28 cellular contexts compared by ENCODE assay signal in genomic region chr12:51471465-51471864, GRCh38. TPM values are rescaled to one million over a fixed set of nuclear protein-coding genes. Genes with fewer than 3 reads are reported as not detected.
"Had no signal": no experiment of that assay in that cellular context is flagged by ENCODE, and none has a peak within 500 bp of the region (broad histone marks: within the 10 kb centered on the region; RNA-seq: fewer than 3 reads in every experiment).

No MANE protein-coding gene starts in this region.

- DNase-seq: activated CD4-positive, alpha-beta memory T cell treated with anti-CD3 and anti-CD28 coated beads for 36 hours; activated CD4-positive, alpha-beta T cell treated with anti-CD3 and anti-CD28 coated beads, Interleukin-2, amount 10 ng/mL, durations not matched to agents 24 days and 14 days; activated CD4-positive, CD25-positive, alpha-beta regulatory T cell treated with anti-CD3 and anti-CD28 coated beads, Interleukin-2, amount 50 U/mL, for 72 hours; activated CD8-positive, alpha-beta memory T cell treated with anti-CD3 and anti-CD28 coated beads, Interleukin-2, amount 50 U/mL, for 4 hours; activated effector memory CD4-positive, alpha-beta T cell treated with anti-CD3 and anti-CD28 coated beads, Interleukin-2, amount 50 U/mL, for 16 hours; activated naive CD4-positive, alpha-beta T cell treated with anti-CD3 and anti-CD28 coated beads, Interleukin-2, amount 10 ng/mL, durations not matched to agents 7 days and 5 days; activated naive CD8-positive, alpha-beta T cell treated with anti-CD3 and anti-CD28 coated beads, Interleukin-2, amount 10 ng/mL, durations not matched to agents 7 days and 5 days; activated T-cell treated with anti-CD3 and anti-CD28 coated beads, Interleukin-2, amount 50 U/mL, for 1 hour; foreskin keratinocyte; left ventricle myocardium inferior; naive B cell; stimulated activated CD4-positive, alpha-beta T cell treated with anti-CD3 and anti-CD28 coated beads, Interleukin-12 subunit alpha, Interleukin-12 subunit beta, amount 100 ng/mL, for 4 hours; stimulated activated CD4-positive, alpha-beta T cell treated with anti-CD3 and anti-CD28 coated beads, Interleukin-4, amount 100 ng/mL, for 1 hour; T-helper 1 cell; upper lobe of left lung had no signal

- H3K9me3 ChIP-seq: ascending aorta, heart right ventricle, left ventricle myocardium inferior, upper lobe of left lung, vagina had no signal

- H3K9me3 Mint-ChIP-seq: activated CD4-positive, alpha-beta memory T cell treated with anti-CD3 and anti-CD28 coated beads for 36 hours; activated CD4-positive, alpha-beta T cell treated with anti-CD3 and anti-CD28 coated beads, Interleukin-2, amount 10 ng/mL, durations not matched to agents 24 days and 14 days; activated naive CD4-positive, alpha-beta T cell treated with anti-CD3 and anti-CD28 coated beads, Interleukin-2, amount 10 ng/mL, durations not matched to agents 7 days and 5 days; activated naive CD8-positive, alpha-beta T cell treated with anti-CD3 and anti-CD28 coated beads, Interleukin-2, amount 10 ng/mL, durations not matched to agents 7 days and 5 days; activated T-helper 1 cell treated with anti-CD3 and anti-CD28 coated beads, Interleukin-12 subunit alpha, Interleukin-12 subunit beta, Interleukin-2, Interleukin-4 antibody, amounts not matched to agents 30 ng/mL and 10 ng/mL and 1 ng/mL, durations not matched to agents 14 hours and 24 hours and 36 hours; brain; naive B cell; stimulated activated naive CD8-positive, alpha-beta T cell treated with anti-CD3 and anti-CD28 coated beads, Interleukin-15, Interleukin-2, amounts not matched to agents 100 ng/mL and 50 ng/mL, for 24 hours had no signal

- H3K4me1 ChIP-seq: ascending aorta, foreskin keratinocyte, heart right ventricle, left ventricle myocardium inferior, parathyroid adenoma, vagina had no signal

- H3K36me3 ChIP-seq: ascending aorta, heart right ventricle, left ventricle myocardium inferior, upper lobe of left lung, vagina had no signal

- H3K27ac Mint-ChIP-seq: activated CD4-positive, alpha-beta memory T cell treated with anti-CD3 and anti-CD28 coated beads for 36 hours; activated CD4-positive, alpha-beta T cell treated with anti-CD3 and anti-CD28 coated beads, Interleukin-2, amount 10 ng/mL, durations not matched to agents 24 days and 14 days; activated naive CD4-positive, alpha-beta T cell treated with anti-CD3 and anti-CD28 coated beads, Interleukin-2, amount 10 ng/mL, durations not matched to agents 7 days and 5 days; activated naive CD8-positive, alpha-beta T cell treated with anti-CD3 and anti-CD28 coated beads, Interleukin-2, amount 10 ng/mL, durations not matched to agents 7 days and 5 days; activated T-helper 1 cell treated with anti-CD3 and anti-CD28 coated beads, Interleukin-12 subunit alpha, Interleukin-12 subunit beta, Interleukin-2, Interleukin-4 antibody, amounts not matched to agents 30 ng/mL and 10 ng/mL and 1 ng/mL, durations not matched to agents 14 hours and 24 hours and 36 hours; stimulated activated naive CD8-positive, alpha-beta T cell treated with anti-CD3 and anti-CD28 coated beads, Interleukin-15, Interleukin-2, amounts not matched to agents 100 ng/mL and 50 ng/mL, for 24 hours had no signal

- H3K4me3 ChIP-seq: ascending aorta, coronary artery, heart right ventricle, left ventricle myocardium inferior, lung, skin epidermis, upper lobe of left lung, vagina had no signal

- H3K9ac ChIP-seq: parathyroid adenoma had no signal

- ATAC-seq: esophagus mucosa, foreskin keratinocyte, heart right ventricle, sciatic nerve had no signal

- H3K4me1 Mint-ChIP-seq: activated naive CD4-positive, alpha-beta T cell treated with anti-CD3 and anti-CD28 coated beads, Interleukin-2, amount 10 ng/mL, durations not matched to agents 7 days and 5 days; activated naive CD8-positive, alpha-beta T cell treated with anti-CD3 and anti-CD28 coated beads, Interleukin-2, amount 10 ng/mL, durations not matched to agents 7 days and 5 days; brain had no signal

- FAIRE-seq: islet of Langerhans had no signal

- H3K27me3 Mint-ChIP-seq: activated CD4-positive, alpha-beta memory T cell treated with anti-CD3 and anti-CD28 coated beads for 36 hours; activated CD4-positive, alpha-beta T cell treated with anti-CD3 and anti-CD28 coated beads, Interleukin-2, amount 10 ng/mL, durations not matched to agents 24 days and 14 days; activated naive CD4-positive, alpha-beta T cell treated with anti-CD3 and anti-CD28 coated beads, Interleukin-2, amount 10 ng/mL, durations not matched to agents 7 days and 5 days; activated naive CD8-positive, alpha-beta T cell treated with anti-CD3 and anti-CD28 coated beads, Interleukin-2, amount 10 ng/mL, durations not matched to agents 7 days and 5 days; brain; naive B cell; stimulated activated naive CD8-positive, alpha-beta T cell treated with anti-CD3 and anti-CD28 coated beads, Interleukin-15, Interleukin-2, amounts not matched to agents 100 ng/mL and 50 ng/mL, for 24 hours had no signal

- H2AFZ ChIP-seq: parathyroid adenoma had no signal

- H3K4me3 Mint-ChIP-seq: activated CD4-positive, alpha-beta memory T cell treated with anti-CD3 and anti-CD28 coated beads for 36 hours; activated CD4-positive, alpha-beta T cell treated with anti-CD3 and anti-CD28 coated beads, Interleukin-2, amount 10 ng/mL, durations not matched to agents 24 days and 14 days; activated naive CD4-positive, alpha-beta T cell treated with anti-CD3 and anti-CD28 coated beads, Interleukin-2, amount 10 ng/mL, durations not matched to agents 7 days and 5 days; activated naive CD8-positive, alpha-beta T cell treated with anti-CD3 and anti-CD28 coated beads, Interleukin-2, amount 10 ng/mL, durations not matched to agents 7 days and 5 days; activated T-helper 1 cell treated with anti-CD3 and anti-CD28 coated beads, Interleukin-12 subunit alpha, Interleukin-12 subunit beta, Interleukin-2, Interleukin-4 antibody, amounts not matched to agents 30 ng/mL and 10 ng/mL and 1 ng/mL, durations not matched to agents 14 hours and 24 hours and 36 hours; brain; naive B cell; stimulated activated naive CD8-positive, alpha-beta T cell treated with anti-CD3 and anti-CD28 coated beads, Interleukin-15, Interleukin-2, amounts not matched to agents 100 ng/mL and 50 ng/mL, for 24 hours had no signal

- H3K36me3 Mint-ChIP-seq: activated CD4-positive, alpha-beta memory T cell treated with anti-CD3 and anti-CD28 coated beads for 36 hours had no signal

- H3K27me3 ChIP-seq: ascending aorta, foreskin keratinocyte, upper lobe of left lung, vagina had no signal

- H3K27ac ChIP-seq: ascending aorta, coronary artery, foreskin keratinocyte, heart right ventricle, left ventricle myocardium inferior, parathyroid adenoma, skin epidermis, upper lobe of left lung, vagina had no signal

- H3K79me2 ChIP-seq: parathyroid adenoma had no signal

RNA-seq across cellular contexts. Expression of gene SLC4A8, which starts 46.8 kb away (rescaled TPM):
- total RNA-seq: ascending aorta had no signal
